Comparison of ENCODE assay signal across 18 cellular contexts in the genomic region with DNA sequence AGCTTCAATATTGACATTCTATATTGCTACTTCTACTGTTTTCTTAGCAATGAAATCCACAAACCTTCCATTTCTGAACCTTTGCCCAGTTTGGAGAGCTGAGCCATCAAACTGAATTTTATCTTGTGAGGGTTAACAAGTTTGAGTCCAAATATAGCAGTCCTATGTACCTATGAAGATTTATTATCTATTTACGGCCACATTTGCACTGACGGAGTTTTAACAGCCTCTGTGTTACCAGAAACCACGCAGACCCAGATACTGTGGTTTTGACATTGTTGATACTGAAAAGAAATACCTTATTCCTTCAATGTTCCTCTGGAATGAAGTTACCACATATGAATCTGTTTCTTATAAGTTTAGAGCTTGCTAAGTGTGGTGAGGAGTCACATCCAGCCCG.
"Had no signal": no experiment of that assay in that cellular context is flagged by ENCODE, and none has a peak within 500 bp of the region (broad histone marks: within the 10 kb centered on the region; RNA-seq: fewer than 3 reads in every experiment).

No MANE protein-coding gene starts in this region.

- ATAC-seq: heart right ventricle, left ventricle myocardium superior, natural killer cell, right lobe of liver had no signal

- H3K4me1 Mint-ChIP-seq: natural killer cell had no signal

- H3K4me3 Mint-ChIP-seq: dendritic cell treated with granulocyte-macrophage colony-stimulating factor and Interleukin-4, amounts not matched to agents 40 ng/mL and 50 ng/mL, for 4 days; endodermal cell; natural killer cell had no signal

- H3K27ac ChIP-seq: cardiac muscle cell, heart right ventricle, parathyroid adenoma, prostate gland, right lobe of liver, stomach, thoracic aorta had no signal

- DNase-seq: effector CD4-positive, alpha-beta T cell; foreskin melanocyte; heart right ventricle; left ventricle myocardium superior; natural killer cell; occipital lobe; retina; right lobe of liver; stimulated activated CD4-positive, alpha-beta T cell treated with anti-CD3 and anti-CD28 coated beads, Interleukin-2, amount 100 ng/mL, for 24 hours; stimulated activated naive CD4-positive, alpha-beta T cell; stomach; substantia nigra had no signal

- H3K9me3 Mint-ChIP-seq: natural killer cell had no signal

- H3K27me3 Mint-ChIP-seq: dendritic cell treated with granulocyte-macrophage colony-stimulating factor and Interleukin-4, amounts not matched to agents 40 ng/mL and 50 ng/mL, for 4 days had no signal

- H3K27ac Mint-ChIP-seq: dendritic cell treated with granulocyte-macrophage colony-stimulating factor and Interleukin-4, amounts not matched to agents 40 ng/mL and 50 ng/mL, for 4 days; endodermal cell; natural killer cell had no signal

- H3K27me3 ChIP-seq: cardiac muscle cell, heart right ventricle, right lobe of liver, stomach had no signal

- H3K36me3 Mint-ChIP-seq: natural killer cell had no signal

- H3K4me3 ChIP-seq: cardiac muscle cell, heart right ventricle, prostate gland, right lobe of liver, stomach, thoracic aorta had no signal
